Comparison of ENCODE assay signal across 11 cellular contexts in the genomic region with DNA sequence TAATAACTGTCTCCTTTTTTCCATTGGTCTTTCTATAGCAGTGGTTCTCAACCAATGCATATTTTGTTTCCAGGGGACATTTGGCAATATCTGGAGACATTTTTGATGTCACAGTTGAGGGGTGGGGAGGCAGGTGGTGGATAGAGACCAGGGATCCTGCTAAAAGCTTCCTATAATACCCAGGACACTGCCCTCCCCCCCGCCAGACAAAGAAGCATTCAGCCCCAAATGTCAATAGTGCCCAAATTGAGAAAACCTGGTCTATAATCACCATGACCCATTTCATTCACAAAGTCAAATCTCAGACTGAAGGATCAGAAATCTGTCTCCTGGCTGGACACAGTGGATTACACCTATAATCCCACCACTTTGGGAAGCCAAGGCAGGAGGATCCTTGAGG.
"Had no signal": no experiment of that assay in that cellular context is flagged by ENCODE, and none has a peak within 500 bp of the region (broad histone marks: within the 10 kb centered on the region; RNA-seq: fewer than 3 reads in every experiment).

No MANE protein-coding gene starts in this region.

- H3K4me3 Mint-ChIP-seq: GM23338, H9, HFFc6 had no signal

- H3K27ac ChIP-seq: GM23248 had no signal

- ATAC-seq: GM23338, HCT116 had no signal

- H3K4me3 ChIP-seq: GM23248, GM23338, HAP-1 had no signal

- H3K9me3 Mint-ChIP-seq: GM23338, H9, HFFc6 had no signal

- DNase-seq: GM23248, GOT3, H7, H9, HCEC 1CT, HFFc6 had no signal

- FAIRE-seq: H1, H54 had no signal

- H3K4me1 Mint-ChIP-seq: GM23338 had no signal

- H3K9me3 ChIP-seq: HAP-1 had no signal

- H3K27ac Mint-ChIP-seq: GM23338, H9, HFFc6 had no signal

- H3K4me1 ChIP-seq: HAP-1 had no signal

- H3K36me3 ChIP-seq: HAP-1 had no signal
